In the genomic region with DNA sequence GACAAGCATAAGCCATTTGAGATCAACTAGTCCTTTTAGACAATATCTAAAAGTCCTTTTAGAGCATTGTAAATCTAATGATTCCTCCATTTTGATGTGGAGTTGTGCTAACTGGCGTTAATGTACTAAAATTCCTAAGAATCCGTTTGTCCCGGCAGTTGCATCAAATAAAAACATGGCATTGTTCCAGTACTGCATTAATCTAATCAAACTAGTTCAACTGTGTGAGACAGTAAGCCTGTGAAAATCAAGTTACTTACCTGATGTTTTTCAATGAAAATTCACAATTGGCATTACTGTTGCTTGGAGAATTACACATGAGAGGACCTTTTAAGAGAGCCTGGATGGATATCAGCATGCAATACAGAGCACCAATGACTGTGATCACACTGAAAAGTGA, we compare ENCODE assay signal across 26 cellular contexts. TPM values are rescaled to one million over a fixed set of nuclear protein-coding genes. Genes with fewer than 3 reads are reported as not detected.
"Had no signal": no experiment of that assay in that cellular context is flagged by ENCODE, and none has a peak within 500 bp of the region (broad histone marks: within the 10 kb centered on the region; RNA-seq: fewer than 3 reads in every experiment).

No MANE protein-coding gene starts in this region.

- H3K27me3 Mint-ChIP-seq: activated CD4-positive, alpha-beta memory T cell treated with anti-CD3 and anti-CD28 coated beads for 36 hours; activated naive CD8-positive, alpha-beta T cell treated with anti-CD3 and anti-CD28 coated beads for 36 hours; activated T-helper 17 cell treated with anti-CD3 and anti-CD28 coated beads, Interleukin-2, amount 50 U/mL, for 72 hours; brain; central memory CD8-positive, alpha-beta T cell had no signal

- H3K9me3 ChIP-seq: left lung, tibial nerve, uterus had no signal

- H3K27ac Mint-ChIP-seq: activated CD4-positive, alpha-beta memory T cell treated with anti-CD3 and anti-CD28 coated beads for 36 hours; activated naive CD8-positive, alpha-beta T cell treated with anti-CD3 and anti-CD28 coated beads for 36 hours; activated T-helper 17 cell treated with anti-CD3 and anti-CD28 coated beads, Interleukin-2, amount 50 U/mL, for 72 hours; brain had no signal

- H3K9me3 Mint-ChIP-seq: activated CD4-positive, alpha-beta memory T cell treated with anti-CD3 and anti-CD28 coated beads for 36 hours; activated naive CD8-positive, alpha-beta T cell treated with anti-CD3 and anti-CD28 coated beads for 36 hours; activated T-helper 17 cell treated with anti-CD3 and anti-CD28 coated beads, Interleukin-2, amount 50 U/mL, for 72 hours; brain; central memory CD8-positive, alpha-beta T cell had no signal

- H3K4me3 Mint-ChIP-seq: activated CD4-positive, alpha-beta memory T cell treated with anti-CD3 and anti-CD28 coated beads for 36 hours; activated naive CD8-positive, alpha-beta T cell treated with anti-CD3 and anti-CD28 coated beads for 36 hours; activated T-helper 17 cell treated with anti-CD3 and anti-CD28 coated beads, Interleukin-2, amount 50 U/mL, for 72 hours; brain; central memory CD8-positive, alpha-beta T cell had no signal

- H3K27ac ChIP-seq: foreskin keratinocyte, tibial nerve, uterus had no signal

- H3K4me1 ChIP-seq: uterus had no signal

- ATAC-seq: activated T-helper 17 cell treated with anti-CD3 and anti-CD28 coated beads, Interleukin-2, amount 50 U/mL, for 72 hours; foreskin keratinocyte; left lung had no signal

- H3K27me3 ChIP-seq: foreskin keratinocyte, left lung, tibial nerve, uterus had no signal

- H3K36me3 Mint-ChIP-seq: activated CD4-positive, alpha-beta memory T cell treated with anti-CD3 and anti-CD28 coated beads for 36 hours; activated naive CD8-positive, alpha-beta T cell treated with anti-CD3 and anti-CD28 coated beads for 36 hours had no signal

- H3K4me1 Mint-ChIP-seq: brain; central memory CD8-positive, alpha-beta T cell had no signal

- H3K36me3 ChIP-seq: uterus had no signal

- H3K4me3 ChIP-seq: coronary artery, left lung, tibial nerve, uterus had no signal

- DNase-seq: activated CD4-positive, alpha-beta memory T cell treated with anti-CD3 and anti-CD28 coated beads for 36 hours; activated CD4-positive, alpha-beta T cell treated with anti-CD3 and anti-CD28 coated beads for 4 hours; activated naive CD4-positive, alpha-beta T cell; activated naive CD8-positive, alpha-beta T cell treated with anti-CD3 and anti-CD28 coated beads for 36 hours; activated T-cell treated with anti-CD3 and anti-CD28 coated beads for 4 hours; foreskin keratinocyte; head of caudate nucleus; kidney; left lung; occipital lobe; retina; stimulated activated CD4-positive, alpha-beta T cell treated with anti-CD3 and anti-CD28 coated beads, Interleukin-2, amount 100 ng/mL, for 24 hours; stimulated activated naive CD4-positive, alpha-beta T cell treated with Interleukin-2 at 50 U/mL for 16 hours; SW 1271; uterus had no signal

RNA-seq across cellular contexts. Expression of a gene that starts 13.3 kb away (rescaled TPM):
- total RNA-seq: activated CD4-positive, alpha-beta memory T cell treated with anti-CD3 and anti-CD28 coated beads for 36 hours; activated naive CD8-positive, alpha-beta T cell treated with anti-CD3 and anti-CD28 coated beads for 36 hours; activated T-helper 17 cell treated with anti-CD3 and anti-CD28 coated beads, Interleukin-2, amount 50 U/mL, for 72 hours; foreskin keratinocyte; kidney; left lung; lung microvascular endothelial cell; myocyte; occipital lobe; skeletal muscle tissue; T-helper 2 cell treated with Interferon-gamma antibody and Interleukin-4, amounts not matched to agents 100 ng/mL and 5 ng/mL, for 36 hours; tibial nerve; uterus had no signal

RNA-seq across cellular contexts. Expression of a gene that starts 21.9 kb away (rescaled TPM):
- total RNA-seq: activated CD4-positive, alpha-beta memory T cell treated with anti-CD3 and anti-CD28 coated beads for 36 hours; activated naive CD8-positive, alpha-beta T cell treated with anti-CD3 and anti-CD28 coated beads for 36 hours; activated T-helper 17 cell treated with anti-CD3 and anti-CD28 coated beads, Interleukin-2, amount 50 U/mL, for 72 hours; foreskin keratinocyte; kidney; left lung; lung microvascular endothelial cell; myocyte; occipital lobe; posterior vena cava; skeletal muscle tissue; subcutaneous adipose tissue; T-helper 2 cell treated with Interferon-gamma antibody and Interleukin-4, amounts not matched to agents 100 ng/mL and 5 ng/mL, for 36 hours; tibial nerve; uterus had no signal
